In genomic region chr5:40973364-40974004, GRCh38 we compare ENCODE assay signal across 2 cellular contexts.
TF ChIP-seq lines count a peak whose summit lies in the region.

No MANE protein-coding gene starts in this region.

TF ChIP-seq in HepG2, 621 proteins besides CTCF, POLR2A, EP300 and RAD21:
- TF ChIP-seq MAFK (conservative IDR thresholded peaks at IDR 0.05 in 1 of 2, IDR thresholded peaks at IDR 0.05 in 1 of 2; ENCODE audit: low read length in 2 of 2) (peak; percentile 84 to 89), RELA (CRISPR knock-in tag; IDR thresholded peaks at IDR 0.05) (no peak), MAFF (IDR thresholded peaks at IDR 0.05; ENCODE audit: low read depth, low read length) (peak; percentile 85)
TF ChIP-seq in HepG2: peak in this region for 2.

TF ChIP-seq in IMR-90, 13 proteins besides CTCF, POLR2A, EP300 and RAD21:
- TF ChIP-seq MAFK (IDR thresholded peaks at IDR 0.05; ENCODE audit: low read depth, low read length), result peak; percentile 77
- TF ChIP-seq NFE2L2 (IDR thresholded peaks at IDR 0.05; ENCODE audit: low read depth, low read length), result no peak
- TF ChIP-seq MXI1 (IDR thresholded peaks at IDR 0.05; ENCODE audit: borderline replicate concordance, low read depth, low read length), result no peak
- TF ChIP-seq FOS (IDR thresholded peaks at IDR 0.05; ENCODE audit: low read depth, low read length), result no peak
- no peak for TF ChIP-seq USF2 (IDR thresholded peaks at IDR 0.05; ENCODE audit: low read depth, low read length)
- no peak for TF ChIP-seq RCOR1 (IDR thresholded peaks at IDR 0.05; ENCODE audit: insufficient replicate concordance, low read length)
- TF ChIP-seq, protein P1, sequence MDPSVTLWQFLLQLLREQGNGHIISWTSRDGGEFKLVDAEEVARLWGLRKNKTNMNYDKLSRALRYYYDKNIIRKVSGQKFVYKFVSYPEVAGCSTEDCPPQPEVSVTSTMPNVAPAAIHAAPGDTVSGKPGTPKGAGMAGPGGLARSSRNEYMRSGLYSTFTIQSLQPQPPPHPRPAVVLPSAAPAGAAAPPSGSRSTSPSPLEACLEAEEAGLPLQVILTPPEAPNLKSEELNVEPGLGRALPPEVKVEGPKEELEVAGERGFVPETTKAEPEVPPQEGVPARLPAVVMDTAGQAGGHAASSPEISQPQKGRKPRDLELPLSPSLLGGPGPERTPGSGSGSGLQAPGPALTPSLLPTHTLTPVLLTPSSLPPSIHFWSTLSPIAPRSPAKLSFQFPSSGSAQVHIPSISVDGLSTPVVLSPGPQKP (IDR thresholded peaks at IDR 0.05; ENCODE audit: borderline replicate concordance, low read depth, low read length), result no peak
